Comparison of ENCODE assay signal across 16 cellular contexts in genomic region chr13:100916943-100917342, GRCh38.
"Had no signal": no experiment of that assay in that cellular context is flagged by ENCODE, and none has a peak within 500 bp of the region (broad histone marks: within the 10 kb centered on the region; RNA-seq: fewer than 3 reads in every experiment).

No MANE protein-coding gene starts in this region.

- H3K27me3 ChIP-seq: esophagus muscularis mucosa, neutrophil, tibial artery had no signal

- ATAC-seq: activated CD4-positive, CD25-positive, alpha-beta regulatory T cell treated with anti-CD3 and anti-CD28 coated beads, Interleukin-2, amount 50 U/mL, for 24 hours; activated CD8-positive, alpha-beta memory T cell treated with anti-CD3 and anti-CD28 coated beads, Interleukin-2, amount 10 ng/mL, durations not matched to agents 7 days and 5 days; activated naive CD4-positive, alpha-beta T cell treated with anti-CD3 and anti-CD28 coated beads, Interleukin-2, amount 50 U/mL, for 72 hours; right cardiac atrium; stimulated activated effector memory CD8-positive, alpha-beta T cell treated with anti-CD3 and anti-CD28 coated beads, Interleukin-12 subunit alpha, Interleukin-12 subunit beta, amount 100 ng/mL, for 72 hours had no signal

- DNase-seq: activated CD4-positive, alpha-beta T cell treated with anti-CD3 and anti-CD28 coated beads, Interleukin-2, amount 50 U/mL, for 4 hours; activated CD8-positive, alpha-beta memory T cell treated with anti-CD3 and anti-CD28 coated beads, Interleukin-2, amount 10 ng/mL, durations not matched to agents 7 days and 5 days; activated effector memory CD4-positive, alpha-beta T cell treated with Interleukin-2 at 50 U/mL for 16 hours; activated T-cell treated with anti-CD3 and anti-CD28 coated beads, Interleukin-2, amount 50 U/mL, for 24 hours; amniotic stem cell; hypothalamus; kidney glomerular epithelial cell; naive B cell; posterior cingulate gyrus; right cardiac atrium; tibial artery had no signal

- H3K36me3 ChIP-seq: esophagus muscularis mucosa, neutrophil, tibial artery had no signal

- H3K27ac ChIP-seq: esophagus muscularis mucosa, neutrophil, tibial artery had no signal

- H3K4me3 ChIP-seq: esophagus muscularis mucosa, tibial artery had no signal

- H3K4me1 ChIP-seq: esophagus muscularis mucosa, tibial artery had no signal
